ENCODE assay signal across 8 cellular contexts in genomic region chr2:149715005-149715592, GRCh38.
A peak's percentile ranks its signal among the peaks of the same experiment; 100 is the strongest.
DNase-seq lines count a peak whose midpoint lies in the region; ATAC-seq, FAIRE-seq and TF ChIP-seq lines count a peak whose summit lies in the region.

No MANE protein-coding gene starts in this region.

- no peaks in the 10 kb centered on the region for H3K4me1 ChIP-seq in BE2C

- no peaks in the 10 kb centered on the region for H3K27me3 Mint-ChIP-seq in osteocyte (ENCODE audit: unreplicated experiment)

- no peak for FAIRE-seq in bronchial epithelial cell (lab: Jason Lieb, UNC)

- peak; percentile 71 for ATAC-seq in GM18909 (IDR thresholded peaks at IDR 0.05; ENCODE audit: poor library complexity, unreplicated experiment)

- peak; percentile 6 for DNase-seq in BE2C
- peak; percentile 44 for DNase-seq in bronchial epithelial cell (ENCODE audit: low read depth)
- DNase-seq in osteocyte (ENCODE audit: extremely low spot score, unreplicated experiment), result no peak
- DNase-seq in midbrain (lab: John Stamatoyannopoulos, UW), result no peak
- DNase-seq in NCI-H2196 (lab: John Stamatoyannopoulos, UW; ENCODE audit: unreplicated experiment), result no peak
- no peak for DNase-seq in activated CD8-positive, alpha-beta memory T cell treated with anti-CD3 and anti-CD28 coated beads, Interleukin-2, amount 50 U/mL, for 4 hours

- peak; percentile 59 for TF ChIP-seq CTCF in BE2C (IDR thresholded peaks at IDR 0.05; ENCODE audit: low read depth, low read length)
- TF ChIP-seq CTCF in LNCAP (IDR thresholded peaks at IDR 0.05), result peak; percentile 51
- TF ChIP-seq CTCF in bronchial epithelial cell (IDR thresholded peaks at IDR 0.05; ENCODE audit: insufficient read depth, low read length, severe bottlenecking), result peak; percentile 74
- peak; percentile 73 for TF ChIP-seq CTCF in osteocyte (IDR thresholded peaks at IDR 0.05)

- peaks cover 26% of the 10 kb centered on the region for H3K4me1 Mint-ChIP-seq in osteocyte (ENCODE audit: unreplicated experiment)

- H3K27me3 ChIP-seq in BE2C (no peaks in the 10 kb centered on the region), bronchial epithelial cell (ENCODE audit: control insufficient read depth, insufficient read depth, low read length) (no peaks in the 10 kb centered on the region)

- no peaks in the 10 kb centered on the region for H3K36me3 Mint-ChIP-seq in osteocyte (ENCODE audit: unreplicated experiment)

- H3K36me3 ChIP-seq in BE2C, result no peaks in the 10 kb centered on the region
- H3K36me3 ChIP-seq in bronchial epithelial cell (ENCODE audit: control insufficient read depth, insufficient read depth, low read length), result no peaks in the 10 kb centered on the region

- H3K27ac Mint-ChIP-seq in osteocyte (ENCODE audit: unreplicated experiment), result no peak overlapping the region

- H3K9me3 ChIP-seq in BE2C, result no peaks in the 10 kb centered on the region

- no peak overlapping the region for H3K4me3 ChIP-seq in BE2C (ENCODE audit: low read depth, low read length)
- no peak overlapping the region for H3K4me3 ChIP-seq in bronchial epithelial cell (ENCODE audit: low read depth, low read length)

- H3K4me3 Mint-ChIP-seq in osteocyte (ENCODE audit: unreplicated experiment), result no peak overlapping the region

- H3K9me3 Mint-ChIP-seq in osteocyte (ENCODE audit: unreplicated experiment), result no peaks in the 10 kb centered on the region

Comparison
In these comparisons a context has a peak if more than half of its experiments do, and no peak if none do; other contexts are left out.
1. DNase-seq: peak in BE2C (single experiment) and bronchial epithelial cell (single experiment); none in osteocyte (single experiment), midbrain (single experiment), NCI-H2196 (single experiment) and activated CD8-positive, alpha-beta memory T cell treated with anti-CD3 and anti-CD28 coated beads, Interleukin-2, amount 50 U/mL, for 4 hours (single experiment).
2. Peak in every context shown above with its lines, with median percentiles within 50 percentile points of each other: CTCF ChIP-seq.